10 cellular contexts compared by ENCODE assay signal in the genomic region with DNA sequence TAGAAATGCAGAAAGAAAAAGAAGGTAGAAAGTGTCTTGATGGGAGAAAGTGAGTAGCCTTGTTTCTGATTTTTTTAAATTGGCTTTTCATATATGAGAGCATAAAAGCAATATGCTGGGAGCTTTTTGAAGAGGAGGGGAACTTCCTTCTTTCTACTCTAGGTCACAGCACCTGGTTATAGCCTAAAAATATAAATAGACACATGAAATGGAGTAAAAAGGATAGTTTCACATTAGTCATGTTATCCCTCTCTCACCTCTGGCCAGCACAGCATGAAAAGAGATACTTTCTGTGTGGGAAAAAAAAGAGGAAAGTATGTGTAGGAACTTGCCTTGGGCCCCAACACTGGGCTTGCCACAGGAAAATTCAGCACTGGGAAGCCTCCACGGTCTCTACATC.
"Had no signal": no experiment of that assay in that cellular context is flagged by ENCODE, and none has a peak within 500 bp of the region (broad histone marks: within the 10 kb centered on the region; RNA-seq: fewer than 3 reads in every experiment).

No MANE protein-coding gene starts in this region.

- H3K27ac ChIP-seq: psoas muscle, right lobe of liver, tibial artery had no signal

- H3K4me1 ChIP-seq: psoas muscle, right lobe of liver, tibial artery had no signal

- DNase-seq: activated CD4-positive, alpha-beta memory T cell treated with anti-CD3 and anti-CD28 coated beads for 36 hours; activated CD4-positive, alpha-beta T cell treated with anti-CD3 and anti-CD28 coated beads for 1 hour; activated gamma-delta T cell treated with Interleukin-2 at 50 U/mL for 16 hours; activated naive CD8-positive, alpha-beta T cell treated with anti-CD3 and anti-CD28 coated beads, Interleukin-2, amount 10 ng/mL, durations not matched to agents 7 days and 5 days; activated T-cell treated with anti-CD3 and anti-CD28 coated beads, Interleukin-2, amount 50 U/mL, for 48 hours; aorta; psoas muscle; right lobe of liver; tibial artery had no signal

- H3K9me3 ChIP-seq: right lobe of liver had no signal

- H3K27me3 ChIP-seq: right lobe of liver, tibial artery had no signal

- H3K36me3 ChIP-seq: right lobe of liver, tibial artery had no signal

- H3K4me3 ChIP-seq: psoas muscle, right lobe of liver, tibial artery had no signal

- ATAC-seq: psoas muscle; right lobe of liver; stimulated activated memory B cell treated with anti-CD40 and anti-IgM and Interleukin-4, amounts not matched to agents 10 μg/mL and 1 μg/mL and 100 μg/mL, for 72 hours had no signal
